ENCODE assay signal across 12 cellular contexts in the genomic region with DNA sequence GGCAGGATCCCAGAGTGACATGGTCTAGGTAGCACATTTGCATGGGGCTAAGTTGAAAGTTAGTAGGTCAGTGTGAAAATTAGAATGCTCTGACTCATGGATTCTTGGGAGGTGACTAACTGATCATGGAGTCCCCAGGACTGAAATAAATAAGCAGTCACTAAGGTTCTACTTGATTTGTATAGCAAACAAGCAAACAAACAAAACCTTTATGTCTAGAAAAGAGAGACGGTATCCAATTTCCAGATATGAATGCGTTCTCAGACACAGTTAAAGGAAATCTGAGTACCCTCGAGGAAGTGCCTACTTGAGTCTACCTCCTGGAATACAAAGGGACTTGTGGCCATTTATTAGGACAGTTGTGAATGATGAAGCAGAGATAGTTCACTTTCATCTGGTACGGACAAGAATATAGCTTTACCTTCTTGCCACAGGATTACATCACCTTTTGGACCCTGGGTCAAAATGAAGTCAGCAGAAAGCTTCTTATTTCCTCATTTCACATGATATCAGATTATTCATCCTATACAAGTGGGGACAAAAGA. TPM values are rescaled to one million over a fixed set of nuclear protein-coding genes. Genes with fewer than 3 reads are reported as not detected.
DNase-seq lines count a peak whose midpoint lies in the region; ATAC-seq and TF ChIP-seq lines count a peak whose summit lies in the region.
"Had no signal": no experiment of that assay in that cellular context is flagged by ENCODE, and none has a peak within 500 bp of the region (broad histone marks: within the 10 kb centered on the region; RNA-seq: fewer than 3 reads in every experiment).

No MANE protein-coding gene starts in this region.

- H3K36me3 ChIP-seq in stomach = no peaks in the 10 kb centered on the region
- H3K36me3 ChIP-seq: pancreas had no signal

- DNase-seq in Daoy (ENCODE audit: low read depth) = peak; percentile 68
- DNase-seq in NCI-H1436 (lab: John Stamatoyannopoulos, UW) = peak; percentile 43
- DNase-seq in amniotic epithelial cell (ENCODE audit: low read depth) = peak; percentile 70
- DNase-seq in lung microvascular endothelial cell (ENCODE audit: low read depth in 2 of 2) = peak; percentile 14 to 73
- no peak for DNase-seq in cerebellum (ENCODE audit: low spot score)
- no peak for DNase-seq in stomach
- DNase-seq in T-helper 2 cell = no peak
- DNase-seq: activated CD4-positive, CD25-positive, alpha-beta regulatory T cell; amygdala; NCI-H69; pancreas had no signal

- intact Hi-C loops in stomach (cut with DNase I; ENCODE audit: low total_unique reads) = loop anchor here (5.0 kb wide), 1 partner anchor 74 kb away; no protein-coding TSS in a partner anchor

- TF ChIP-seq EP300 in stomach (IDR thresholded peaks at IDR 0.05) = no peak

- H3K27ac ChIP-seq in stomach = no peak overlapping the region
- H3K27ac ChIP-seq: pancreas had no signal

- WGBS in stomach, 5 donors = 61 to 78% (median 70%) methylated on average over 4 of the region's 4 CpGs

- ATAC-seq in HG02973 (IDR thresholded peaks at IDR 0.05; ENCODE audit: unreplicated experiment) = no peak

- no peak for TF ChIP-seq CTCF in stomach (IDR thresholded peaks at IDR 0.05)

- TF ChIP-seq POLR2A in stomach (IDR thresholded peaks at IDR 0.05) = no peak

- H3K9me3 ChIP-seq in stomach = no peaks in the 10 kb centered on the region
- H3K9me3 ChIP-seq: pancreas had no signal

- H3K4me3 ChIP-seq in stomach = no peak overlapping the region
- H3K4me3 ChIP-seq: pancreas had no signal

- H3K4me1 ChIP-seq in stomach = peaks cover 0 to 6% (median 0%) of the 10 kb centered on the region in 4 donors
- H3K4me1 ChIP-seq: pancreas had no signal

- no peaks in the 10 kb centered on the region for H3K27me3 ChIP-seq in stomach
- H3K27me3 ChIP-seq: pancreas had no signal

RNA-seq across cellular contexts. Expression of a gene that starts 54.3 kb away (rescaled TPM):
- total RNA-seq in Daoy (2014; rRNA removed; shearing (Covaris generic)) = 117 and 142 TPM in 2 replicates
- total RNA-seq in lung microvascular endothelial cell (34.2 and 46.0 TPM in 2 replicates), cerebellum (48.5 TPM), stomach (100 to 1,000 TPM in 1 of 5 donors, 10 to 100 TPM in 3, 1 to 10 TPM in 1; 8.2 to 163 (median 43.7) TPM)
- 1 to 10 TPM; 4.2 to 9.2 (median 7.3) TPM for polyA plus RNA-seq in stomach

Comparison
In these comparisons a context has a peak if more than half of its experiments do, and no peak if none do; other contexts are left out.
1. DNase-seq: peak in Daoy (single experiment), NCI-H1436 (single experiment), amniotic epithelial cell (single experiment) and lung microvascular endothelial cell (2 of 2); none in cerebellum (single experiment), stomach (single experiment) and T-helper 2 cell (0 of 5).